Comparison of ENCODE assay signal across 8 cellular contexts in the genomic region with DNA sequence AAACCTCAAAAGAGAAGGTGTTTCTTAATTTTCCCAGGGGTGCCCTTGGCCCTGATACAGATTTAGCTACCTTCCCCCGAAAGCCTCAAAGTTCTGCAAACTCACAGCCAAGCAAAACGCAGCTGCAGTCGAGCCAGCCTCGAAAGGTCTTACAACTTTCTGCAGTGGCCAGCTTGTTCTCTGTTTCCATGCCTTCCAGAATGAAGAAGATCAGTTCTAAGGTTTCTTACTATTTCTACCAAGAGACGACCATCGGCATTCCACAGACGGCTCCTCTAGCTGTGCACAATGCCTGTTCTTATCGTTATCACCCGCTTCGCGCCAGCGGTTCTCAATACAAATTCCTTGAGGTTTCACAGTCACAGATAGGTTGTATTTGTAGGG. TPM values are rescaled to one million over a fixed set of nuclear protein-coding genes. Genes with fewer than 3 reads are reported as not detected.
A peak's percentile ranks its signal among the peaks of the same experiment; 100 is the strongest.
DNase-seq lines count a peak whose midpoint lies in the region; ATAC-seq, FAIRE-seq and TF ChIP-seq lines count a peak whose summit lies in the region.

No MANE protein-coding gene starts in this region.

- no peak for ATAC-seq in activated T-cell treated with anti-CD3 and anti-CD28 coated beads, Interleukin-2, amount 50 U/mL, for 4 hours
- ATAC-seq in HG02938 (IDR thresholded peaks at IDR 0.05; ENCODE audit: unreplicated experiment) (peak; percentile 23), activated B cell treated with CpG ODN at 0.5 μM for 24 hours (ENCODE audit: low read depth) (peak; percentile 14)

- FAIRE-seq in small intestine (lab: Jason Lieb, UNC) (no peak), H54 (lab: Jason Lieb, UNC) (no peak)

- POLR2A ChIA-PET in activated B cell treated with CpG ODN at 0.5 μM for 24 hours (lab: Charles Lee) = interaction anchor here (0.6 to 10.1 kb wide), 26 partner anchors 8 to 752 kb away, joined by 3 to 970 read pairs (median 11); partner anchors contain the start of genes CCR6, CEP43, RNASET2 and RPS6KA2

- H3K4me3 ChIP-seq in small intestine (ENCODE audit: low read depth in 1 of 2, low read length in 2 of 2) (peak overlapping the region in 1 of 2 donors; percentile 4), prostate gland (no peak overlapping the region)

- peak overlapping the region; percentile 100 for H3K27ac Mint-ChIP-seq in activated B cell treated with CpG ODN at 0.5 μM for 24 hours

- H3K36me3 ChIP-seq in small intestine (ENCODE audit: control insufficient read depth in 2 of 2, insufficient read depth in 2 of 2, low read length in 2 of 2) = no peaks in the 10 kb centered on the region
- no peaks in the 10 kb centered on the region for H3K36me3 ChIP-seq in prostate gland

- WGBS in small intestine, 3 donors = 64 to 74% (median 70%) methylated on average over 12 of the region's 12 CpGs
- WGBS in prostate gland = 79% methylated on average over 12 of the region's 12 CpGs

- no peaks in the 10 kb centered on the region for H3K9me3 Mint-ChIP-seq in activated T-cell treated with anti-CD3 and anti-CD28 coated beads, Interleukin-2, amount 50 U/mL, for 4 hours
- peaks cover 2% of the 10 kb centered on the region for H3K9me3 Mint-ChIP-seq in activated B cell treated with CpG ODN at 0.5 μM for 24 hours

- intact Hi-C loops in activated B cell treated with CpG ODN at 0.5 μM for 24 hours (cut with micrococcal nuclease) = loop anchor here (1.0 to 2.0 kb wide), 7 partner anchors 14 to 752 kb away; partner anchors contain the start of genes CCR6, CEP43 and SFT2D1
- intact Hi-C loops in prostate gland (cut with DNase I) = no loop called here

- no peaks in the 10 kb centered on the region for H3K9me3 ChIP-seq in small intestine (ENCODE audit: control insufficient read depth, low read depth)
- H3K9me3 ChIP-seq in prostate gland = no peaks in the 10 kb centered on the region

- TF ChIP-seq POLR2A in H54 (IDR thresholded peaks at IDR 0.05; ENCODE audit: low read depth, low read length) (no peak), prostate gland (IDR thresholded peaks at IDR 0.05) (no peak)

- H3K27me3 Mint-ChIP-seq in activated T-cell treated with anti-CD3 and anti-CD28 coated beads, Interleukin-2, amount 50 U/mL, for 4 hours (ENCODE audit: low read depth) = no peaks in the 10 kb centered on the region
- H3K27me3 Mint-ChIP-seq in activated B cell treated with CpG ODN at 0.5 μM for 24 hours = no peaks in the 10 kb centered on the region

- peaks cover 0 to 2% of the 10 kb centered on the region in 2 donors for H3K4me1 ChIP-seq in small intestine (ENCODE audit: control insufficient read depth in 2 of 2, insufficient read depth in 1 of 2, low read depth in 1 of 2, low read length in 1 of 2)
- no peaks in the 10 kb centered on the region for H3K4me1 ChIP-seq in prostate gland (replicated peaks)

- H3K27me3 ChIP-seq in small intestine (ENCODE audit: control insufficient read depth in 2 of 2, insufficient read depth in 2 of 2, low read length in 2 of 2) (no peaks in the 10 kb centered on the region), prostate gland (replicated peaks; ENCODE audit: insufficient read depth) (no peaks in the 10 kb centered on the region)

- H3K27ac ChIP-seq in small intestine (ENCODE audit: low read depth in 1 of 2, low read length in 1 of 2) (peak overlapping the region; percentile 27 to 46), prostate gland (no peak overlapping the region)

- no peaks in the 10 kb centered on the region for H3K36me3 Mint-ChIP-seq in activated T-cell treated with anti-CD3 and anti-CD28 coated beads, Interleukin-2, amount 50 U/mL, for 4 hours (ENCODE audit: insufficient read depth)
- H3K36me3 Mint-ChIP-seq in activated B cell treated with CpG ODN at 0.5 μM for 24 hours (ENCODE audit: low read depth) = peaks cover 12% of the 10 kb centered on the region

- peaks cover 78% of the 10 kb centered on the region for H3K4me1 Mint-ChIP-seq in activated T-cell treated with anti-CD3 and anti-CD28 coated beads, Interleukin-2, amount 50 U/mL, for 4 hours (ENCODE audit: low read depth)
- peaks cover 100% of the 10 kb centered on the region for H3K4me1 Mint-ChIP-seq in activated B cell treated with CpG ODN at 0.5 μM for 24 hours

- TF ChIP-seq CTCF in activated B cell treated with CpG ODN at 0.5 μM for 24 hours (IDR thresholded peaks at IDR 0.05) (no peak), prostate gland (IDR thresholded peaks at IDR 0.05) (no peak)

- no peak for DNase-seq in activated T-cell treated with anti-CD3 and anti-CD28 coated beads, Interleukin-2, amount 50 U/mL, for 4 hours
- DNase-seq in activated T-cell treated with anti-CD3 and anti-CD28 coated beads for 4 hours = no peak
- no peak for DNase-seq in activated B cell treated with CpG ODN at 0.5 μM for 24 hours
- no peak for DNase-seq in small intestine
- no peak for DNase-seq in HuH-7.5 (ENCODE audit: low spot score)
- no peak for DNase-seq in H54 (ENCODE audit: insufficient read length, low spot score)
- no peak for DNase-seq in prostate gland (ENCODE audit: low spot score)

- CTCF ChIA-PET in activated B cell treated with CpG ODN at 0.5 μM for 24 hours (lab: Charles Lee) = interaction anchor here (0.6 to 11.5 kb wide), 16 partner anchors 9 to 143 kb away, joined by 3 to 145 read pairs (median 4); partner anchors contain the start of gene CCR6

- H3K4me3 Mint-ChIP-seq in activated T-cell treated with anti-CD3 and anti-CD28 coated beads, Interleukin-2, amount 50 U/mL, for 4 hours = peak overlapping the region; percentile 72
- peak overlapping the region; percentile 94 for H3K4me3 Mint-ChIP-seq in activated B cell treated with CpG ODN at 0.5 μM for 24 hours

RNA-seq across cellular contexts. Expression of gene CCR6, which starts 28.5 kb away (rescaled TPM):
- total RNA-seq in activated T-cell treated with anti-CD3 and anti-CD28 coated beads, Interleukin-2, amount 50 U/mL, for 4 hours = 1 to 10 TPM; 1.7 to 8.8 (median 5.1) TPM
- 26.2 and 28.9 TPM in 2 replicates for total RNA-seq in activated B cell treated with CpG ODN at 0.5 μM for 24 hours
- polyA plus RNA-seq in small intestine = 1 to 10 TPM in 1 of 3 donors, under 1 TPM in 2; 0.54 to 1.2 (median 0.89) TPM
- not detected for total RNA-seq in prostate gland

Comparison
In these comparisons a context has a peak if more than half of its experiments do, and no peak if none do; other contexts are left out.
1. ATAC-seq: peak in HG02938 (single experiment) and activated B cell treated with CpG ODN at 0.5 μM for 24 hours (single experiment); none in activated T-cell treated with anti-CD3 and anti-CD28 coated beads, Interleukin-2, amount 50 U/mL, for 4 hours (0 of 2).
2. H3K27ac ChIP-seq: peak in small intestine (2 of 2); none in prostate gland (0 of 2).